33 cellular contexts compared by ENCODE assay signal in genomic region chr2:99255491-99256318, GRCh38. TPM values are rescaled to one million over a fixed set of nuclear protein-coding genes. Genes with fewer than 3 reads are reported as not detected.
DNase-seq lines count a peak whose midpoint lies in the region; ATAC-seq and TF ChIP-seq lines count a peak whose summit lies in the region.
"Had no signal": no experiment of that assay in that cellular context is flagged by ENCODE, and none has a peak within 500 bp of the region (broad histone marks: within the 10 kb centered on the region; RNA-seq: fewer than 3 reads in every experiment).

TSS of gene LYG2 (minus strand) at chr2:99255666. CDS start at chr2:99254260, 1,406 bp downstream.

- no peak within 1 kb of the TSS for H2AFZ ChIP-seq in trophoblast cell (ENCODE audit: insufficient read depth, low read length, poor library complexity)
- H2AFZ ChIP-seq: parathyroid adenoma had no signal

- H4K8ac ChIP-seq in trophoblast cell (ENCODE audit: low read depth, low read length) = peak within 1 kb of the TSS; percentile 24

- H3K4me3 Mint-ChIP-seq in WTC11 = no peak within 1 kb of the TSS
- H3K4me3 Mint-ChIP-seq: activated CD8-positive, alpha-beta T cell treated with anti-CD3 and anti-CD28 coated beads, Interleukin-2, amount 10 ng/mL, durations not matched to agents 7 days and 5 days; activated naive CD8-positive, alpha-beta T cell treated with anti-CD3 and anti-CD28 coated beads for 36 hours; CD4-positive, CD25-positive, alpha-beta regulatory T cell; effector memory CD8-positive, alpha-beta T cell; neural crest cell; stimulated activated effector memory CD8-positive, alpha-beta T cell treated with anti-CD3 and anti-CD28 coated beads, Interleukin-12 subunit alpha, Interleukin-12 subunit beta, amount 100 ng/mL, for 72 hours; T-helper 1 cell treated with Interleukin-12 subunit alpha and Interleukin-12 subunit beta and Interleukin-4 antibody, amounts not matched to agents 30 μg/mL and 1 μg/mL, for 36 hours had no signal

- ATAC-seq in WTC11 (no peak), left cardiac atrium (no peak)
- ATAC-seq: activated CD8-positive, alpha-beta T cell treated with anti-CD3 and anti-CD28 coated beads, Interleukin-2, amount 10 ng/mL, durations not matched to agents 7 days and 5 days; effector memory CD8-positive, alpha-beta T cell; HCT116; heart left ventricle; stimulated activated effector memory CD8-positive, alpha-beta T cell treated with anti-CD3 and anti-CD28 coated beads, Interleukin-12 subunit alpha, Interleukin-12 subunit beta, amount 100 ng/mL, for 72 hours; upper lobe of right lung had no signal

- H3K4me2 ChIP-seq in trophoblast cell (ENCODE audit: low read length) = peak within 1 kb of the TSS; percentile 5

- H3K27ac ChIP-seq in trophoblast cell (ENCODE audit: low read depth, low read length) = no peak within 1 kb of the TSS
- H3K27ac ChIP-seq: coronary artery, heart left ventricle, parathyroid adenoma, right atrium auricular region, upper lobe of right lung had no signal

- H3K79me2 ChIP-seq in trophoblast cell (ENCODE audit: control insufficient read depth, insufficient read depth, low read length, poor library complexity) = no peaks in the 10 kb centered on the region
- H3K79me2 ChIP-seq: parathyroid adenoma had no signal

- H3K9me3 ChIP-seq in trophoblast cell (ENCODE audit: insufficient read depth, low read depth, low read length) = peaks cover 3% of the 10 kb centered on the region
- H3K9me3 ChIP-seq: right atrium auricular region, upper lobe of right lung had no signal

- H4K12ac ChIP-seq in trophoblast cell (ENCODE audit: low read depth, low read length) = no peak within 1 kb of the TSS

- H3K4me1 Mint-ChIP-seq in WTC11 = no peaks in the 10 kb centered on the region
- H3K4me1 Mint-ChIP-seq: activated naive CD8-positive, alpha-beta T cell treated with anti-CD3 and anti-CD28 coated beads for 36 hours; CD4-positive, CD25-positive, alpha-beta regulatory T cell; neural crest cell; stimulated activated effector memory CD8-positive, alpha-beta T cell treated with anti-CD3 and anti-CD28 coated beads, Interleukin-12 subunit alpha, Interleukin-12 subunit beta, amount 100 ng/mL, for 72 hours had no signal

- peak; percentile 86 for DNase-seq in GF-D8 (lab: John Stamatoyannopoulos, UW)
- DNase-seq in WTC11 (ENCODE audit: low spot score) = no peak
- DNase-seq in trophoblast cell = no peak
- DNase-seq in NOMO-1 treated with DMSO at 0.1 percent for 48 hours (lab: John Stamatoyannopoulos, UW; ENCODE audit: unreplicated experiment) = no peak
- DNase-seq in stimulated activated CD4-positive, alpha-beta T cell treated with anti-CD3 and anti-CD28 coated beads, Interleukin-15, amount 100 ng/mL, for 24 hours = no peak
- no peak for DNase-seq in left cardiac atrium
- DNase-seq: activated CD8-positive, alpha-beta T cell treated with anti-CD3 and anti-CD28 coated beads, Interleukin-2, amount 10 ng/mL, durations not matched to agents 7 days and 5 days; activated effector memory CD4-positive, alpha-beta T cell treated with anti-CD3 and anti-CD28 coated beads, Interleukin-2, amount 50 U/mL, for 16 hours; activated naive CD8-positive, alpha-beta T cell treated with anti-CD3 and anti-CD28 coated beads for 36 hours; aorta; CD4-positive, CD25-positive, alpha-beta regulatory T cell; effector memory CD8-positive, alpha-beta T cell; EL; foreskin fibroblast; heart left ventricle; NCI-H2081 treated with DMSO at 0.1 percent for 48 hours; NCI-H226; stimulated activated CD4-positive, alpha-beta T cell treated with anti-CD3 and anti-CD28 coated beads, Interleukin-12 subunit alpha, Interleukin-12 subunit beta, amount 100 ng/mL, for 4 hours; stimulated activated CD4-positive, alpha-beta T cell treated with anti-CD3 and anti-CD28 coated beads, Interleukin-4, amount 100 ng/mL, for 24 hours; substantia nigra; upper lobe of right lung had no signal

- CTCF ChIA-PET in WTC11 (lab: Charles Lee) = no interaction called here

- peaks cover 5% of the 10 kb centered on the region; the same call in 1 of the 2 replicates for H3K27me3 Mint-ChIP-seq in WTC11 (ENCODE audit: low read depth)
- H3K27me3 Mint-ChIP-seq: activated naive CD8-positive, alpha-beta T cell treated with anti-CD3 and anti-CD28 coated beads for 36 hours; CD4-positive, CD25-positive, alpha-beta regulatory T cell; effector memory CD8-positive, alpha-beta T cell had no signal

- no peaks in the 10 kb centered on the region for H3K36me3 ChIP-seq in trophoblast cell (ENCODE audit: control insufficient read depth in 1 of 2, insufficient read depth in 2 of 2, low read length in 2 of 2)
- H3K36me3 ChIP-seq: heart left ventricle, right atrium auricular region, upper lobe of right lung had no signal

- POLR2A ChIA-PET in WTC11 (lab: Charles Lee) = no interaction called here

- intact Hi-C loops in left cardiac atrium (cut with DNase I) = no loop called here

- no peak within 1 kb of the TSS for H3K27ac Mint-ChIP-seq in WTC11
- H3K27ac Mint-ChIP-seq: activated CD8-positive, alpha-beta T cell treated with anti-CD3 and anti-CD28 coated beads, Interleukin-2, amount 10 ng/mL, durations not matched to agents 7 days and 5 days; activated naive CD8-positive, alpha-beta T cell treated with anti-CD3 and anti-CD28 coated beads for 36 hours; effector memory CD8-positive, alpha-beta T cell; stimulated activated effector memory CD8-positive, alpha-beta T cell treated with anti-CD3 and anti-CD28 coated beads, Interleukin-12 subunit alpha, Interleukin-12 subunit beta, amount 100 ng/mL, for 72 hours; T-helper 1 cell treated with Interleukin-12 subunit alpha and Interleukin-12 subunit beta and Interleukin-4 antibody, amounts not matched to agents 30 μg/mL and 1 μg/mL, for 36 hours had no signal

- H4K91ac ChIP-seq in trophoblast cell (ENCODE audit: low read depth, low read length) = no peak within 1 kb of the TSS

- H3K27me3 ChIP-seq in trophoblast cell (ENCODE audit: insufficient read depth, low read length) = no peaks in the 10 kb centered on the region
- H3K27me3 ChIP-seq: heart left ventricle, right atrium auricular region, upper lobe of right lung had no signal

- H3K36me3 Mint-ChIP-seq in WTC11 = 0 out of 2 replicates have a peak, but pooled peaks cover 2% of the 10 kb centered on the region
- H3K36me3 Mint-ChIP-seq: CD4-positive, CD25-positive, alpha-beta regulatory T cell; stimulated activated effector memory CD8-positive, alpha-beta T cell treated with anti-CD3 and anti-CD28 coated beads, Interleukin-12 subunit alpha, Interleukin-12 subunit beta, amount 100 ng/mL, for 72 hours had no signal

- H2BK5ac ChIP-seq in trophoblast cell (ENCODE audit: low read depth, low read length, poor library complexity) = no peak within 1 kb of the TSS

- no peak within 1 kb of the TSS for H3K4me3 ChIP-seq in trophoblast cell (ENCODE audit: low read depth, low read length)
- H3K4me3 ChIP-seq: coronary artery, heart left ventricle, right atrium auricular region, upper lobe of right lung had no signal

- peak within 1 kb of the TSS; percentile 30 for H3K23ac ChIP-seq in trophoblast cell (ENCODE audit: low read length)

- no peak for TF ChIP-seq RAD21 in Ishikawa (IDR thresholded peaks at IDR 0.05; ENCODE audit: low read depth)

- H3K4ac ChIP-seq in trophoblast cell (ENCODE audit: low read depth, low read length) = no peak within 1 kb of the TSS

- H2BK120ac ChIP-seq in trophoblast cell (ENCODE audit: insufficient read depth, low read length, poor library complexity) = no peak within 1 kb of the TSS

- no peak within 1 kb of the TSS for H2BK12ac ChIP-seq in trophoblast cell (ENCODE audit: low read length)

- peak within 1 kb of the TSS; percentile 21 for H3K9ac ChIP-seq in trophoblast cell (ENCODE audit: low read length)
- H3K9ac ChIP-seq: parathyroid adenoma had no signal

- H3K18ac ChIP-seq in trophoblast cell (ENCODE audit: low read length) = no peak within 1 kb of the TSS

- TF ChIP-seq CTCF in WTC11 (IDR thresholded peaks at IDR 0.05) = no peak

- H3K79me1 ChIP-seq in trophoblast cell (ENCODE audit: low read length) = no peaks in the 10 kb centered on the region

- no peak for TF ChIP-seq EP300 in Ishikawa (IDR thresholded peaks at IDR 0.05; ENCODE audit: borderline replicate concordance)

- no CpG with 5 or more reads among the region's 7 CpGs for WGBS in trophoblast cell (ENCODE audit: extremely low coverage, insufficient coverage, insufficient read length)

- H3K14ac ChIP-seq in trophoblast cell (ENCODE audit: low read length) = no peak within 1 kb of the TSS

- H2AK5ac ChIP-seq in trophoblast cell (ENCODE audit: low read length) = no peak within 1 kb of the TSS

- H3K9me3 Mint-ChIP-seq in WTC11 = peaks cover 38% of the 10 kb centered on the region
- H3K9me3 Mint-ChIP-seq: activated naive CD8-positive, alpha-beta T cell treated with anti-CD3 and anti-CD28 coated beads for 36 hours; CD4-positive, CD25-positive, alpha-beta regulatory T cell; effector memory CD8-positive, alpha-beta T cell; stimulated activated effector memory CD8-positive, alpha-beta T cell treated with anti-CD3 and anti-CD28 coated beads, Interleukin-12 subunit alpha, Interleukin-12 subunit beta, amount 100 ng/mL, for 72 hours; T-helper 1 cell treated with Interleukin-12 subunit alpha and Interleukin-12 subunit beta and Interleukin-4 antibody, amounts not matched to agents 30 μg/mL and 1 μg/mL, for 36 hours had no signal

- no peaks in the 10 kb centered on the region for H3K4me1 ChIP-seq in trophoblast cell (ENCODE audit: control insufficient read depth in 1 of 2, insufficient read depth in 2 of 2, low read length in 2 of 2)
- H3K4me1 ChIP-seq: heart left ventricle, parathyroid adenoma, right atrium auricular region, upper lobe of right lung had no signal

TF ChIP-seq in Ishikawa, 13 proteins besides CTCF, POLR2A, EP300 and RAD21 (continues in another document):
- no peak for TF ChIP-seq MAX (IDR thresholded peaks at IDR 0.05)

TF ChIP-seq in WTC11, 78 proteins besides CTCF, POLR2A, EP300 and RAD21 (continues in another document):
- TF ChIP-seq NFE2L1 (CRISPR knock-in tag; IDR thresholded peaks at IDR 0.05) (no peak), USF1 (CRISPR knock-in tag; IDR thresholded peaks at IDR 0.05) (peak; percentile 15; the same call in 1 of the 2 replicates), IRF2 (CRISPR knock-in tag; IDR thresholded peaks at IDR 0.05; ENCODE audit: borderline replicate concordance, low read depth) (no peak)

RNA-seq across cellular contexts. Expression of gene LYG2, which starts in this region (rescaled TPM):
- 0.25 TPM in 1 of 3 replicates, not detected in the others for total RNA-seq in WTC11 (2021)
- 0.07 TPM in 1 of 2 replicates, not detected in the other for polyA plus RNA-seq in trophoblast cell (2013)
- not detected for total RNA-seq in left cardiac atrium
- total RNA-seq: activated CD8-positive, alpha-beta T cell treated with anti-CD3 and anti-CD28 coated beads, Interleukin-2, amount 10 ng/mL, durations not matched to agents 7 days and 5 days; activated naive CD8-positive, alpha-beta T cell treated with anti-CD3 and anti-CD28 coated beads for 36 hours; aorta; cardiac septum; CD4-positive, CD25-positive, alpha-beta regulatory T cell; heart left ventricle; kidney epithelial cell; lung microvascular endothelial cell; neural crest cell; right atrium auricular region; upper lobe of right lung had no signal
- polyA plus RNA-seq: aorta; CD4-positive, CD25-positive, alpha-beta regulatory T cell; esophagus; heart left ventricle had no signal
